In the genomic region with DNA sequence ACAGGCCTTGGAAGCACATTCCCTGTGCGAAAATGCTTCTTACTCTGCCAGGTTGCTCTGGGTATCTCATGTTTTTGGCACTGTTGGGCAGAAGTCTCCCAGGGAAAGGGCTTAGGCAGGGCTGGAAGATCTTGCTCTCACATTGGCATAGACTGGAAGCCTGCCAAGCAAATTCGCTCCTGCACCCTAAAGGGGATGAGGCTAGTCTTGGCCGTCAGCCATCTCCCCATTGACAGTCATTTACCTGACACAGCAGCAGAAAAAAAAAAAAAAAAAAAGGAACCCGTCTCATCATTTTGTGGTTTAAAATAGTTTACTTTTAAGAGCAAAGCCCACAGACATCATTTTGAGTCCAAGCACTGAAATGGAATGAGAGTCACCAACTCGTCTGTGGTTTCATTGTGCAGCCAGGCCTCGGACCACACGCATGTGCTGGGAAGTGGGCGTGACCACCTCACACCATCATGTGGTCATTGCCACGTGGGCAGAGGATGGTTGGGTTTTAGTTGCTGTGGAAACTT, we compare ENCODE assay signal across 10 cellular contexts.
DNase-seq lines count a peak whose midpoint lies in the region; ATAC-seq and TF ChIP-seq lines count a peak whose summit lies in the region.
"Had no signal": no experiment of that assay in that cellular context is flagged by ENCODE, and none has a peak within 500 bp of the region (broad histone marks: within the 10 kb centered on the region; RNA-seq: fewer than 3 reads in every experiment).

No MANE protein-coding gene starts in this region.

- no peak for TF ChIP-seq CTCF in astrocyte of the cerebellum (IDR thresholded peaks at IDR 0.05; ENCODE audit: low read depth, low read length, missing control alignments)

- DNase-seq in stimulated activated CD4-positive, alpha-beta T cell treated with anti-CD3 and anti-CD28 coated beads, Interleukin-12 subunit alpha, Interleukin-12 subunit beta, amount 100 ng/mL, for 48 hours (ENCODE audit: low read depth in 2 of 3, low spot score in 1 of 3): peak; percentile 3 to 14 (median 4)
- DNase-seq in stimulated activated CD4-positive, alpha-beta T cell treated with anti-CD3 and anti-CD28 coated beads, Interleukin-4, amount 100 ng/mL, for 4 hours: no peak
- DNase-seq in NCI-H2107 treated with DMSO at 0.1 percent for 48 hours (lab: John Stamatoyannopoulos, UW; ENCODE audit: unreplicated experiment): peak; percentile 94
- peak; percentile 91 for DNase-seq in astrocyte of the cerebellum (ENCODE audit: low read depth)
- DNase-seq in stromal cell of bone marrow (ENCODE audit: low read depth): peak; percentile 63
- DNase-seq in DMS114 treated with DMSO at 0.1 percent for 48 hours (lab: John Stamatoyannopoulos, UW; ENCODE audit: unreplicated experiment): no peak
- no peak for DNase-seq in SK-N-DZ (ENCODE audit: low spot score)
- DNase-seq: activated B cell treated with CpG ODN at 0.5 μM for 24 hours, DND-41 had no signal

- ATAC-seq in GM18520 (IDR thresholded peaks at IDR 0.05; ENCODE audit: unreplicated experiment): no peak

- in situ Hi-C loops in astrocyte of the cerebellum (cut with HindIII; ENCODE audit: low sequenced_read_pairs): no loop called here

- no peak overlapping the region for H3K4me3 ChIP-seq in astrocyte of the cerebellum (ENCODE audit: low read depth, low read length)

Comparison
In these comparisons a context has a peak if more than half of its experiments do, and no peak if none do; other contexts are left out.
1. DNase-seq: peak in stimulated activated CD4-positive, alpha-beta T cell treated with anti-CD3 and anti-CD28 coated beads, Interleukin-12 subunit alpha, Interleukin-12 subunit beta, amount 100 ng/mL, for 48 hours (3 of 3), NCI-H2107 treated with DMSO at 0.1 percent for 48 hours (single experiment), astrocyte of the cerebellum (single experiment) and stromal cell of bone marrow (single experiment); none in stimulated activated CD4-positive, alpha-beta T cell treated with anti-CD3 and anti-CD28 coated beads, Interleukin-4, amount 100 ng/mL, for 4 hours (0 of 2), DMS114 treated with DMSO at 0.1 percent for 48 hours (single experiment) and SK-N-DZ (single experiment).